In the genomic region with DNA sequence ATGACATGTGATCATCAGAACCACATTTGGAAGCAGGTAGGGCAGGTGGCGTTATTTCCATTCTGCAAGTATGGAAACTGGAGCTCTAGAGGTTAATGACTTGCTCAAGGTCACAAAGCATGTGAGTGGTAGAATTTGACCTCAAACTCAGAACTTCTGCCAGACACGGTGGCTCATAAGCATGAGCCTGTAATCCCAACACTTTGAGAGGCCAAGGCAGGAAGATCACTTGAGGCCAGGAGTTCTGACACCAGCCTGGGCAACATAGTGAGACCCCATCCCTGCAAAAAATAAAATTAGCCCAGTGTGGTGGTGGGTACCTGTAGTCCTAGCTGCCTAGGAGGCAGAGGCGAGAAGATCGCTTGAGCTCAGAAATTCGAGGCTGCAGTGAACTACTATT, we compare ENCODE assay signal across 20 cellular contexts.
DNase-seq lines count a peak whose midpoint lies in the region; ATAC-seq and TF ChIP-seq lines count a peak whose summit lies in the region.
"Had no signal": no experiment of that assay in that cellular context is flagged by ENCODE, and none has a peak within 500 bp of the region (broad histone marks: within the 10 kb centered on the region; RNA-seq: fewer than 3 reads in every experiment).

No MANE protein-coding gene starts in this region.

- H3K4me1 Mint-ChIP-seq in chondrocyte (ENCODE audit: low read depth) (peaks cover 71% of the 10 kb centered on the region), neural progenitor cell (peaks cover 61% of the 10 kb centered on the region), T-cell (peaks cover 8 to 11% (median 9%) of the 10 kb centered on the region in 3 donors)

- peak overlapping the region; percentile 58 for H3K4me3 Mint-ChIP-seq in chondrocyte (ENCODE audit: unreplicated experiment)
- H3K4me3 Mint-ChIP-seq in neural progenitor cell: no peak overlapping the region
- no peak overlapping the region for H3K4me3 Mint-ChIP-seq in T-cell
- H3K4me3 Mint-ChIP-seq: dendritic cell treated with granulocyte-macrophage colony-stimulating factor and Interleukin-4, amounts not matched to agents 40 ng/mL and 50 ng/mL, for 4 days; stimulated activated naive CD8-positive, alpha-beta T cell treated with anti-CD3 and anti-CD28 coated beads, Interleukin-15, amount 100 ng/mL, for 72 hours had no signal

- H3K79me2 ChIP-seq in PC-3 (ENCODE audit: low read length) (peaks cover 86% of the 10 kb centered on the region), neural progenitor cell (ENCODE audit: low read depth) (peaks cover 86% of the 10 kb centered on the region)

- H3K9me3 Mint-ChIP-seq in chondrocyte (ENCODE audit: low read depth) (no peaks in the 10 kb centered on the region), neural progenitor cell (peaks cover 8% of the 10 kb centered on the region), T-cell (no peaks in the 10 kb centered on the region)
- H3K9me3 Mint-ChIP-seq: dendritic cell treated with granulocyte-macrophage colony-stimulating factor and Interleukin-4, amounts not matched to agents 40 ng/mL and 50 ng/mL, for 4 days; stimulated activated naive CD8-positive, alpha-beta T cell treated with anti-CD3 and anti-CD28 coated beads, Interleukin-15, amount 100 ng/mL, for 72 hours had no signal

- H3K36me3 ChIP-seq in PC-3 (ENCODE audit: low read depth, low read length) (no peaks in the 10 kb centered on the region), neural progenitor cell (no peaks in the 10 kb centered on the region), tibial artery (no peaks in the 10 kb centered on the region)
- H3K36me3 ChIP-seq: pancreas had no signal

- BruUV-seq in PC-3 (replicated peaks; lab: Mats Ljungman, UMichigan): no TSS peak

- H3F3A ChIP-seq in PC-3 (ENCODE audit: low read length, unreplicated experiment): no peaks in the 10 kb centered on the region
- peaks cover 27% of the 10 kb centered on the region for H3F3A ChIP-seq in neural progenitor cell (ENCODE audit: low read depth)

- H3K27ac ChIP-seq in PC-3 (ENCODE audit: low read length) (peak overlapping the region; percentile 95), neural progenitor cell (no peak overlapping the region), tibial artery (peak overlapping the region; percentile 65 to 76)
- H3K27ac ChIP-seq: pancreas had no signal

- H3K4me3 ChIP-seq in PC-3 (ENCODE audit: low read length) (peak overlapping the region; percentile 51; the same call in 1 of the 2 replicates), neural progenitor cell (no peak overlapping the region), tibial artery (no peak overlapping the region)
- H3K4me3 ChIP-seq: pancreas had no signal

- peaks cover 6% of the 10 kb centered on the region for H3K36me3 Mint-ChIP-seq in chondrocyte (ENCODE audit: low read depth)
- H3K36me3 Mint-ChIP-seq in neural progenitor cell: peaks cover 13% of the 10 kb centered on the region
- H3K36me3 Mint-ChIP-seq in T-cell: no peaks in the 10 kb centered on the region

- CTCF ChIA-PET in PC-3 (lab: Charles Lee) (no interaction called here), T-cell (lab: Charles Lee) (no interaction called here)

- H2AFZ ChIP-seq in PC-3 (ENCODE audit: low read length): no peak overlapping the region
- no peak overlapping the region for H2AFZ ChIP-seq in neural progenitor cell (replicated peaks)

- H3K4me1 ChIP-seq in PC-3 (ENCODE audit: insufficient read depth, low read length) (peaks cover 45% of the 10 kb centered on the region), neural progenitor cell (peaks cover 38% of the 10 kb centered on the region), tibial artery (peaks cover 0 to 60% (median 41%) of the 10 kb centered on the region in 4 donors)

- H3K4me2 ChIP-seq in PC-3 (ENCODE audit: low read length): peak overlapping the region; percentile 81
- no peak overlapping the region for H3K4me2 ChIP-seq in neural progenitor cell

- H3K9me2 ChIP-seq in PC-3 (replicated peaks; ENCODE audit: low read length): no peaks in the 10 kb centered on the region

- no peak for ATAC-seq in PC-3
- no peak for ATAC-seq in stimulated activated naive CD8-positive, alpha-beta T cell treated with anti-CD3 and anti-CD28 coated beads, Interleukin-15, Interleukin-2, amounts not matched to agents 100 U/mL and 50 U/mL, for 24 hours
- no peak for ATAC-seq in T-cell (replicated peaks in 1 of 4)
- ATAC-seq: stimulated activated naive CD8-positive, alpha-beta T cell treated with anti-CD3 and anti-CD28 coated beads, Interleukin-15, amount 100 ng/mL, for 72 hours had no signal

- H3K27ac Mint-ChIP-seq in chondrocyte (ENCODE audit: unreplicated experiment) (peak overlapping the region; percentile 96), neural progenitor cell (peak overlapping the region; percentile 26), T-cell (no peak overlapping the region)
- H3K27ac Mint-ChIP-seq: dendritic cell treated with granulocyte-macrophage colony-stimulating factor and Interleukin-4, amounts not matched to agents 40 ng/mL and 50 ng/mL, for 4 days; stimulated activated naive CD8-positive, alpha-beta T cell treated with anti-CD3 and anti-CD28 coated beads, Interleukin-15, amount 100 ng/mL, for 72 hours had no signal

- H3K9me3 ChIP-seq in PC-3 (ENCODE audit: low read length): no peaks in the 10 kb centered on the region
- H3K9me3 ChIP-seq in neural progenitor cell (ENCODE audit: low read depth): no peaks in the 10 kb centered on the region
- H3K9me3 ChIP-seq in tibial artery: no peaks in the 10 kb centered on the region
- H3K9me3 ChIP-seq: pancreas had no signal

- H3K9ac ChIP-seq in PC-3 (ENCODE audit: low read length) (peak overlapping the region; percentile 60), neural progenitor cell (no peak overlapping the region)

- H4K20me1 ChIP-seq in PC-3 (ENCODE audit: low read length) (no peaks in the 10 kb centered on the region; the same call in 1 of the 2 replicates), neural progenitor cell (ENCODE audit: low read depth) (no peaks in the 10 kb centered on the region)

- H3K27me3 Mint-ChIP-seq in chondrocyte (ENCODE audit: low read depth) (no peaks in the 10 kb centered on the region), neural progenitor cell (ENCODE audit: insufficient read depth, low read depth) (peaks cover 3% of the 10 kb centered on the region), T-cell (peaks cover 38 to 46% of the 10 kb centered on the region in 2 donors)

- intact Hi-C loops in PC-3 (cut with micrococcal nuclease) (loop anchor here (10.0 kb wide), 1 partner anchor 59 kb away; no protein-coding TSS in a partner anchor), tibial artery (cut with DNase I; ENCODE audit: low total_unique reads) (loop anchor here (10.0 kb wide), 1 partner anchor 209 kb away; no protein-coding TSS in a partner anchor)

- H3K27me3 ChIP-seq in PC-3 (ENCODE audit: low read length): no peaks in the 10 kb centered on the region
- no peaks in the 10 kb centered on the region for H3K27me3 ChIP-seq in neural progenitor cell
- H3K27me3 ChIP-seq in tibial artery: no peaks in the 10 kb centered on the region

- DNase-seq in PC-3: no peak
- no peak for DNase-seq in chondrocyte (ENCODE audit: low spot score)
- no peak for DNase-seq in neural progenitor cell (ENCODE audit: low spot score)
- DNase-seq in tibial artery: no peak
- no peak for DNase-seq in stimulated activated naive CD8-positive, alpha-beta T cell treated with anti-CD3 and anti-CD28 coated beads, Interleukin-15, Interleukin-2, amounts not matched to agents 100 U/mL and 50 U/mL, for 24 hours
- no peak for DNase-seq in activated gamma-delta T cell (lab: John Stamatoyannopoulos, UW)
- no peak for DNase-seq in T-cell
- DNase-seq: activated gamma-delta T cell treated with Interleukin-2 at 50 U/mL for 16 hours; anterior cingulate cortex; C1 segment of cervical spinal cord; DMS153; H7; head of caudate nucleus; kidney; NCI-H1417; NCI-H2171 treated with DMSO at 0.1 percent for 48 hours; NK-92 treated with Interleukin-12 subunit alpha and Interleukin-12 subunit beta, amount 100 ng/mL, for 24 hours; pancreas; stimulated activated naive CD8-positive, alpha-beta T cell treated with anti-CD3 and anti-CD28 coated beads, Interleukin-15, amount 100 ng/mL, for 72 hours had no signal

- POLR2A ChIA-PET in PC-3 (lab: Charles Lee; ENCODE audit: unreplicated experiment) (interaction anchor here (0.7 kb wide), 1 partner anchor 625 kb away, joined by 3 read pairs; no protein-coding TSS in a partner anchor), T-cell (lab: Charles Lee) (no interaction called here)

- TF ChIP-seq CTCF in PC-3 (conservative IDR thresholded peaks at IDR 0.05; ENCODE audit: low read depth, low read length) (no peak), chondrocyte (IDR thresholded peaks at IDR 0.05) (no peak), neural progenitor cell (IDR thresholded peaks at IDR 0.05) (no peak), tibial artery (IDR thresholded peaks at IDR 0.05) (no peak)

Comparison
In these comparisons a context has a peak if more than half of its experiments do, and no peak if none do; other contexts are left out.
1. H3K27ac Mint-ChIP-seq: peak in chondrocyte (single experiment) and neural progenitor cell (single experiment); none in T-cell (0 of 2).